In genomic region chr11:103108933-103109817, GRCh38 we compare ENCODE assay signal across 1 cellular context.
TF ChIP-seq lines count a peak whose summit lies in the region.

A gene with protein sequence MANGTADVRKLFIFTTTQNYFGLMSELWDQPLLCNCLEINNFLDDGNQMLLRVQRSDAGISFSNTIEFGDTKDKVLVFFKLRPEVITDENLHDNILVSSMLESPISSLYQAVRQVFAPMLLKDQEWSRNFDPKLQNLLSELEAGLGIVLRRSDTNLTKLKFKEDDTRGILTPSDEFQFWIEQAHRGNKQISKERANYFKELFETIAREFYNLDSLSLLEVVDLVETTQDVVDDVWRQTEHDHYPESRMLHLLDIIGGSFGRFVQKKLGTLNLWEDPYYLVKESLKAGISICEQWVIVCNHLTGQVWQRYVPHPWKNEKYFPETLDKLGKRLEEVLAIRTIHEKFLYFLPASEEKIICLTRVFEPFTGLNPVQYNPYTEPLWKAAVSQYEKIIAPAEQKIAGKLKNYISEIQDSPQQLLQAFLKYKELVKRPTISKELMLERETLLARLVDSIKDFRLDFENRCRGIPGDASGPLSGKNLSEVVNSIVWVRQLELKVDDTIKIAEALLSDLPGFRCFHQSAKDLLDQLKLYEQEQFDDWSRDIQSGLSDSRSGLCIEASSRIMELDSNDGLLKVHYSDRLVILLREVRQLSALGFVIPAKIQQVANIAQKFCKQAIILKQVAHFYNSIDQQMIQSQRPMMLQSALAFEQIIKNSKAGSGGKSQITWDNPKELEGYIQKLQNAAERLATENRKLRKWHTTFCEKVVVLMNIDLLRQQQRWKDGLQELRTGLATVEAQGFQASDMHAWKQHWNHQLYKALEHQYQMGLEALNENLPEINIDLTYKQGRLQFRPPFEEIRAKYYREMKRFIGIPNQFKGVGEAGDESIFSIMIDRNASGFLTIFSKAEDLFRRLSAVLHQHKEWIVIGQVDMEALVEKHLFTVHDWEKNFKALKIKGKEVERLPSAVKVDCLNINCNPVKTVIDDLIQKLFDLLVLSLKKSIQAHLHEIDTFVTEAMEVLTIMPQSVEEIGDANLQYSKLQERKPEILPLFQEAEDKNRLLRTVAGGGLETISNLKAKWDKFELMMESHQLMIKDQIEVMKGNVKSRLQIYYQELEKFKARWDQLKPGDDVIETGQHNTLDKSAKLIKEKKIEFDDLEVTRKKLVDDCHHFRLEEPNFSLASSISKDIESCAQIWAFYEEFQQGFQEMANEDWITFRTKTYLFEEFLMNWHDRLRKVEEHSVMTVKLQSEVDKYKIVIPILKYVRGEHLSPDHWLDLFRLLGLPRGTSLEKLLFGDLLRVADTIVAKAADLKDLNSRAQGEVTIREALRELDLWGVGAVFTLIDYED (N-terminal part only) (plus strand): TSS chr11:103109426. CDS start chr11:103109575, 149 bp downstream.

TF ChIP-seq in HEK293, 187 proteins besides CTCF, POLR2A, EP300 and RAD21 (continued from another document and continues in another):
- TF ChIP-seq, protein P1, sequence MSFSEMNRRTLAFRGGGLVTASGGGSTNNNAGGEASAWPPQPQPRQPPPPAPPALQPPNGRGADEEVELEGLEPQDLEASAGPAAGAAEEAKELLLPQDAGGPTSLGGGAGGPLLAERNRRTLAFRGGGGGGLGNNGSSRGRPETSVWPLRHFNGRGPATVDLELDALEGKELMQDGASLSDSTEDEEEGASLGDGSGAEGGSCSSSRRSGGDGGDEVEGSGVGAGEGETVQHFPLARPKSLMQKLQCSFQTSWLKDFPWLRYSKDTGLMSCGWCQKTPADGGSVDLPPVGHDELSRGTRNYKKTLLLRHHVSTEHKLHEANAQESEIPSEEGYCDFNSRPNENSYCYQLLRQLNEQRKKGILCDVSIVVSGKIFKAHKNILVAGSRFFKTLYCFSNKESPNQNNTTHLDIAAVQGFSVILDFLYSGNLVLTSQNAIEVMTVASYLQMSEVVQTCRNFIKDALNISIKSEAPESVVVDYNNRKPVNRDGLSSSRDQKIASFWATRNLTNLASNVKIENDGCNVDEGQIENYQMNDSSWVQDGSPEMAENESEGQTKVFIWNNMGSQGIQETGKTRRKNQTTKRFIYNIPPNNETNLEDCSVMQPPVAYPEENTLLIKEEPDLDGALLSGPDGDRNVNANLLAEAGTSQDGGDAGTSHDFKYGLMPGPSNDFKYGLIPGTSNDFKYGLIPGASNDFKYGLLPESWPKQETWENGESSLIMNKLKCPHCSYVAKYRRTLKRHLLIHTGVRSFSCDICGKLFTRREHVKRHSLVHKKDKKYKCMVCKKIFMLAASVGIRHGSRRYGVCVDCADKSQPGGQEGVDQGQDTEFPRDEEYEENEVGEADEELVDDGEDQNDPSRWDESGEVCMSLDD (tag by site-specific recombination; IDR thresholded peaks at IDR 0.05) = no peak
- no peak for TF ChIP-seq ZNF214 (tag by site-specific recombination; IDR thresholded peaks at IDR 0.05; ENCODE audit: borderline replicate concordance)
- TF ChIP-seq ZEB2 (tag by site-specific recombination; IDR thresholded peaks at IDR 0.05) = no peak
- TF ChIP-seq ZNF660 (tag by site-specific recombination; IDR thresholded peaks at IDR 0.05) = no peak
- no peak for TF ChIP-seq ZNF529 (tag by site-specific recombination; IDR thresholded peaks at IDR 0.05; ENCODE audit: insufficient replicate concordance)
- TF ChIP-seq ZNF561 (tag by site-specific recombination; IDR thresholded peaks at IDR 0.05; ENCODE audit: borderline replicate concordance) = no peak
- TF ChIP-seq, protein P2, sequence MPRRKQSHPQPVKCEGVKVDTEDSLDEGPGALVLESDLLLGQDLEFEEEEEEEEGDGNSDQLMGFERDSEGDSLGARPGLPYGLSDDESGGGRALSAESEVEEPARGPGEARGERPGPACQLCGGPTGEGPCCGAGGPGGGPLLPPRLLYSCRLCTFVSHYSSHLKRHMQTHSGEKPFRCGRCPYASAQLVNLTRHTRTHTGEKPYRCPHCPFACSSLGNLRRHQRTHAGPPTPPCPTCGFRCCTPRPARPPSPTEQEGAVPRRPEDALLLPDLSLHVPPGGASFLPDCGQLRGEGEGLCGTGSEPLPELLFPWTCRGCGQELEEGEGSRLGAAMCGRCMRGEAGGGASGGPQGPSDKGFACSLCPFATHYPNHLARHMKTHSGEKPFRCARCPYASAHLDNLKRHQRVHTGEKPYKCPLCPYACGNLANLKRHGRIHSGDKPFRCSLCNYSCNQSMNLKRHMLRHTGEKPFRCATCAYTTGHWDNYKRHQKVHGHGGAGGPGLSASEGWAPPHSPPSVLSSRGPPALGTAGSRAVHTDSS (tag by site-specific recombination; IDR thresholded peaks at IDR 0.05) = 0 out of 2 replicates have a peak, but pooled peaks have one; percentile 23
- no peak for TF ChIP-seq ZNF48 (tag by site-specific recombination; IDR thresholded peaks at IDR 0.05)
- TF ChIP-seq ZNF404 (tag by site-specific recombination; IDR thresholded peaks at IDR 0.05) = no peak
- TF ChIP-seq, protein P3, sequence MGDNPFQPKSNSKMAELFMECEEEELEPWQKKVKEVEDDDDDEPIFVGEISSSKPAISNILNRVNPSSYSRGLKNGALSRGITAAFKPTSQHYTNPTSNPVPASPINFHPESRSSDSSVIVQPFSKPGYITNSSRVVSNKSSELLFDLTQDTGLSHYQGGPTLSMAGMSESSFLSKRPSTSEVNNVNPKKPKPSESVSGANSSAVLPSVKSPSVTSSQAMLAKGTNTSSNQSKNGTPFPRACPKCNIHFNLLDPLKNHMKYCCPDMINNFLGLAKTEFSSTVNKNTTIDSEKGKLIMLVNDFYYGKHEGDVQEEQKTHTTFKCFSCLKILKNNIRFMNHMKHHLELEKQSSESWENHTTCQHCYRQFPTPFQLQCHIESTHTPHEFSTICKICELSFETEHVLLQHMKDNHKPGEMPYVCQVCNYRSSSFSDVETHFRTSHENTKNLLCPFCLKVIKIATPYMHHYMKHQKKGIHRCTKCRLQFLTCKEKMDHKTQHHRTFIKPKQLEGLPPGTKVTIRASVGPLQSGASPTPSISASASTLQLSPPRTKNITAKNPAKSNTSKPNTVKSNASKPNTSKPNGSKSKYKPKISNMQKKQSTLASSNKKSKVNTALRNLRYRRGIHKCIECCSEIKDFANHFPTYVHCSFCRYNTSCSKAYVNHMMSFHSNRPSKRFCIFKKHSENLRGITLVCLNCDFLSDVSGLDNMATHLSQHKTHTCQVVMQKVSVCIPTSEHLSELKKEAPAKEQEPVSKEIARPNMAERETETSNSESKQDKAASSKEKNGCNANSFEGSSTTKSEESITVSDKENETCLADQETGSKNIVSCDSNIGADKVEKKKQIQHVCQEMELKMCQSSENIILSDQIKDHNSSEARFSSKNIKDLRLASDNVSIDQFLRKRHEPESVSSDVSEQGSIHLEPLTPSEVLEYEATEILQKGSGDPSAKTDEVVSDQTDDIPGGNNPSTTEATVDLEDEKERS (tag by site-specific recombination; IDR thresholded peaks at IDR 0.05) = no peak
- TF ChIP-seq, protein P4, sequence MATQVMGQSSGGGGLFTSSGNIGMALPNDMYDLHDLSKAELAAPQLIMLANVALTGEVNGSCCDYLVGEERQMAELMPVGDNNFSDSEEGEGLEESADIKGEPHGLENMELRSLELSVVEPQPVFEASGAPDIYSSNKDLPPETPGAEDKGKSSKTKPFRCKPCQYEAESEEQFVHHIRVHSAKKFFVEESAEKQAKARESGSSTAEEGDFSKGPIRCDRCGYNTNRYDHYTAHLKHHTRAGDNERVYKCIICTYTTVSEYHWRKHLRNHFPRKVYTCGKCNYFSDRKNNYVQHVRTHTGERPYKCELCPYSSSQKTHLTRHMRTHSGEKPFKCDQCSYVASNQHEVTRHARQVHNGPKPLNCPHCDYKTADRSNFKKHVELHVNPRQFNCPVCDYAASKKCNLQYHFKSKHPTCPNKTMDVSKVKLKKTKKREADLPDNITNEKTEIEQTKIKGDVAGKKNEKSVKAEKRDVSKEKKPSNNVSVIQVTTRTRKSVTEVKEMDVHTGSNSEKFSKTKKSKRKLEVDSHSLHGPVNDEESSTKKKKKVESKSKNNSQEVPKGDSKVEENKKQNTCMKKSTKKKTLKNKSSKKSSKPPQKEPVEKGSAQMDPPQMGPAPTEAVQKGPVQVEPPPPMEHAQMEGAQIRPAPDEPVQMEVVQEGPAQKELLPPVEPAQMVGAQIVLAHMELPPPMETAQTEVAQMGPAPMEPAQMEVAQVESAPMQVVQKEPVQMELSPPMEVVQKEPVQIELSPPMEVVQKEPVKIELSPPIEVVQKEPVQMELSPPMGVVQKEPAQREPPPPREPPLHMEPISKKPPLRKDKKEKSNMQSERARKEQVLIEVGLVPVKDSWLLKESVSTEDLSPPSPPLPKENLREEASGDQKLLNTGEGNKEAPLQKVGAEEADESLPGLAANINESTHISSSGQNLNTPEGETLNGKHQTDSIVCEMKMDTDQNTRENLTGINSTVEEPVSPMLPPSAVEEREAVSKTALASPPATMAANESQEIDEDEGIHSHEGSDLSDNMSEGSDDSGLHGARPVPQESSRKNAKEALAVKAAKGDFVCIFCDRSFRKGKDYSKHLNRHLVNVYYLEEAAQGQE (tag by site-specific recombination; IDR thresholded peaks at IDR 0.05) = no peak; the same call in 1 of the 2 replicates
- TF ChIP-seq KLF8 (tag by site-specific recombination; IDR thresholded peaks at IDR 0.05) = peak; percentile 33; the same call in 1 of the 2 replicates
- TF ChIP-seq, protein P5, sequence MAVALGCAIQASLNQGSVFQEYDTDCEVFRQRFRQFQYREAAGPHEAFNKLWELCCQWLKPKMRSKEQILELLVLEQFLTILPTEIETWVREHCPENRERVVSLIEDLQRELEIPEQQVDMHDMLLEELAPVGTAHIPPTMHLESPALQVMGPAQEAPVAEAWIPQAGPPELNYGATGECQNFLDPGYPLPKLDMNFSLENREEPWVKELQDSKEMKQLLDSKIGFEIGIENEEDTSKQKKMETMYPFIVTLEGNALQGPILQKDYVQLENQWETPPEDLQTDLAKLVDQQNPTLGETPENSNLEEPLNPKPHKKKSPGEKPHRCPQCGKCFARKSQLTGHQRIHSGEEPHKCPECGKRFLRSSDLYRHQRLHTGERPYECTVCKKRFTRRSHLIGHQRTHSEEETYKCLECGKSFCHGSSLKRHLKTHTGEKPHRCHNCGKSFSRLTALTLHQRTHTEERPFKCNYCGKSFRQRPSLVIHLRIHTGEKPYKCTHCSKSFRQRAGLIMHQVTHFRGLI (tag by site-specific recombination; IDR thresholded peaks at IDR 0.05) = no peak
- TF ChIP-seq ZBTB6 (tag by site-specific recombination; IDR thresholded peaks at IDR 0.05) = no peak
- TF ChIP-seq ZNF112 (tag by site-specific recombination; IDR thresholded peaks at IDR 0.05) = no peak
- TF ChIP-seq ZNF223 (tag by site-specific recombination; IDR thresholded peaks at IDR 0.05) = no peak
- TF ChIP-seq ZNF16 (tag by site-specific recombination; IDR thresholded peaks at IDR 0.05; ENCODE audit: low read depth) = no peak
- no peak for TF ChIP-seq ZNF664 (tag by site-specific recombination; IDR thresholded peaks at IDR 0.05)
- no peak for TF ChIP-seq ZNF335 (tag by site-specific recombination; conservative IDR thresholded peaks at IDR 0.05)
- TF ChIP-seq ZSCAN23 (tag by site-specific recombination; IDR thresholded peaks at IDR 0.05) = no peak
- no peak for TF ChIP-seq ZNF423 (tag by site-specific recombination; IDR thresholded peaks at IDR 0.05)
- TF ChIP-seq ZSCAN5A (tag by site-specific recombination; IDR thresholded peaks at IDR 0.05) = no peak
- TF ChIP-seq ZNF639 (tag by site-specific recombination; IDR thresholded peaks at IDR 0.05) = no peak
- TF ChIP-seq ZNF266 (tag by site-specific recombination; IDR thresholded peaks at IDR 0.05; ENCODE audit: low read depth) = no peak
- TF ChIP-seq ZNF610 (tag by site-specific recombination; IDR thresholded peaks at IDR 0.05; ENCODE audit: borderline replicate concordance) = peak; percentile 55; the same call in 1 of the 2 replicates
- TF ChIP-seq IKZF3 (tag by site-specific recombination; IDR thresholded peaks at IDR 0.05) = peak; percentile 66; the same call in 1 of the 2 replicates
- no peak for TF ChIP-seq FEZF1 (tag by site-specific recombination; IDR thresholded peaks at IDR 0.05)
- no peak for TF ChIP-seq ZNF514 (tag by site-specific recombination; IDR thresholded peaks at IDR 0.05)
- no peak for TF ChIP-seq ZNF843 (tag by site-specific recombination; IDR thresholded peaks at IDR 0.05)
- no peak for TF ChIP-seq ZNF37A (tag by site-specific recombination; IDR thresholded peaks at IDR 0.05)
- 0 out of 2 replicates have a peak, but pooled peaks have one; percentile 15 for TF ChIP-seq ZNF324 (tag by site-specific recombination; IDR thresholded peaks at IDR 0.05)
- peak; percentile 96 for TF ChIP-seq KLF10 (tag by site-specific recombination; IDR thresholded peaks at IDR 0.05)
- no peak for TF ChIP-seq ZNF521 (tag by site-specific recombination; IDR thresholded peaks at IDR 0.05)
- TF ChIP-seq ZNF707 (tag by site-specific recombination; IDR thresholded peaks at IDR 0.05) = no peak
- no peak for TF ChIP-seq ZNF670 (tag by site-specific recombination; IDR thresholded peaks at IDR 0.05; ENCODE audit: low read depth)
- no peak for TF ChIP-seq ZNF626 (tag by site-specific recombination; IDR thresholded peaks at IDR 0.05)
- peak; percentile 97 for TF ChIP-seq ZBTB17 (tag by site-specific recombination; IDR thresholded peaks at IDR 0.05)
